ENCODE assay signal across 22 cellular contexts in genomic region chr22:31958625-31959239, GRCh38. TPM values are rescaled to one million over a fixed set of nuclear protein-coding genes. Genes with fewer than 3 reads are reported as not detected.
A peak's percentile ranks its signal among the peaks of the same experiment; 100 is the strongest.
DNase-seq lines count a peak whose midpoint lies in the region; ATAC-seq and TF ChIP-seq lines count a peak whose summit lies in the region.
"Had no signal": no experiment of that assay in that cellular context is flagged by ENCODE, and none has a peak within 500 bp of the region (broad histone marks: within the 10 kb centered on the region; RNA-seq: fewer than 3 reads in every experiment).

No MANE protein-coding gene starts in this region.

- no peaks in the 10 kb centered on the region for H3K27me3 ChIP-seq in PC-3 (ENCODE audit: low read length)
- H3K27me3 ChIP-seq in smooth muscle cell (ENCODE audit: low read depth): no peaks in the 10 kb centered on the region
- H3K27me3 ChIP-seq: right atrium auricular region, SJSA1, uterus had no signal

- H3K36me3 ChIP-seq in PC-3 (ENCODE audit: low read depth, low read length) (peaks cover 25% of the 10 kb centered on the region; the same call in 1 of the 2 replicates), smooth muscle cell (ENCODE audit: low read depth) (peaks cover 8% of the 10 kb centered on the region)
- H3K36me3 ChIP-seq: uterus had no signal

- H3K36me3 Mint-ChIP-seq in activated naive CD4-positive, alpha-beta T cell treated with anti-CD3 and anti-CD28 coated beads, Interleukin-2, amount 50 U/mL, for 24 hours: peaks cover 2% of the 10 kb centered on the region
- peaks cover 46% of the 10 kb centered on the region for H3K36me3 Mint-ChIP-seq in activated naive CD4-positive, alpha-beta T cell treated with anti-CD3 and anti-CD28 coated beads, Interleukin-2, amount 10 ng/mL, durations not matched to agents 7 days and 5 days
- H3K36me3 Mint-ChIP-seq in T-helper 17 cell (ENCODE audit: low read depth): peaks cover 4% of the 10 kb centered on the region
- peaks cover 29% of the 10 kb centered on the region for H3K36me3 Mint-ChIP-seq in chondrocyte (ENCODE audit: low read depth)
- H3K36me3 Mint-ChIP-seq in progenitor cell of endocrine pancreas (ENCODE audit: insufficient read depth): peaks cover 20% of the 10 kb centered on the region

- no TSS peak for BruUV-seq in PC-3 (replicated peaks; lab: Mats Ljungman, UMichigan)

- peak; percentile 85 for ATAC-seq in T-helper 17 cell
- ATAC-seq in PC-3: no peak

- no peaks in the 10 kb centered on the region for H3K9me3 Mint-ChIP-seq in activated naive CD4-positive, alpha-beta T cell treated with anti-CD3 and anti-CD28 coated beads, Interleukin-2, amount 50 U/mL, for 24 hours
- H3K9me3 Mint-ChIP-seq in activated naive CD4-positive, alpha-beta T cell treated with anti-CD3 and anti-CD28 coated beads, Interleukin-2, amount 10 ng/mL, durations not matched to agents 7 days and 5 days: no peaks in the 10 kb centered on the region
- no peaks in the 10 kb centered on the region for H3K9me3 Mint-ChIP-seq in chondrocyte (ENCODE audit: low read depth)
- H3K9me3 Mint-ChIP-seq in progenitor cell of endocrine pancreas (ENCODE audit: low read depth): no peaks in the 10 kb centered on the region

- TF ChIP-seq CTCF in chondrocyte (IDR thresholded peaks at IDR 0.05): no peak
- TF ChIP-seq CTCF in progenitor cell of endocrine pancreas (IDR thresholded peaks at IDR 0.05; ENCODE audit: unreplicated experiment): no peak
- TF ChIP-seq CTCF in PC-3 (conservative IDR thresholded peaks at IDR 0.05; ENCODE audit: low read depth, low read length): no peak
- no peak for TF ChIP-seq CTCF in smooth muscle cell (IDR thresholded peaks at IDR 0.05; ENCODE audit: borderline replicate concordance, insufficient read depth, poor library complexity, severe bottlenecking)

- H4K20me1 ChIP-seq in PC-3 (ENCODE audit: low read length) (peaks cover 25% of the 10 kb centered on the region), smooth muscle cell (ENCODE audit: low read depth) (peaks cover 39% of the 10 kb centered on the region)

- H3K4me1 ChIP-seq in PC-3 (ENCODE audit: insufficient read depth, low read length) (no peaks in the 10 kb centered on the region), smooth muscle cell (ENCODE audit: low read depth) (peaks cover 3% of the 10 kb centered on the region)
- H3K4me1 ChIP-seq: Caco-2, SJSA1, uterus had no signal

- intact Hi-C loops in PC-3 (cut with micrococcal nuclease): no loop called here

- CTCF ChIA-PET in activated naive CD4-positive, alpha-beta T cell treated with anti-CD3 and anti-CD28 coated beads, Interleukin-2, amount 10 ng/mL, durations not matched to agents 7 days and 5 days (lab: Charles Lee): interaction anchor here (1.0 to 6.6 kb wide), 3 partner anchors 11 to 293 kb away, joined by 3 to 38 read pairs (median 4); no protein-coding TSS in a partner anchor
- CTCF ChIA-PET in PC-3 (lab: Charles Lee): no interaction called here

- H3K9me3 ChIP-seq in T-helper 17 cell (ENCODE audit: control insufficient read depth, low read length, poor library complexity, severe bottlenecking): no peaks in the 10 kb centered on the region
- H3K9me3 ChIP-seq in PC-3 (ENCODE audit: low read length): no peaks in the 10 kb centered on the region
- H3K9me3 ChIP-seq in smooth muscle cell (replicated peaks; ENCODE audit: low read depth): no peaks in the 10 kb centered on the region
- H3K9me3 ChIP-seq: Caco-2, right atrium auricular region, SJSA1, uterus had no signal

- H3K79me2 ChIP-seq in PC-3 (ENCODE audit: low read length) (peaks cover 24% of the 10 kb centered on the region), smooth muscle cell (ENCODE audit: low read depth) (peaks cover 22% of the 10 kb centered on the region)

- no peaks in the 10 kb centered on the region for H3K27me3 Mint-ChIP-seq in activated naive CD4-positive, alpha-beta T cell treated with anti-CD3 and anti-CD28 coated beads, Interleukin-2, amount 50 U/mL, for 24 hours
- peaks cover 9% of the 10 kb centered on the region for H3K27me3 Mint-ChIP-seq in activated naive CD4-positive, alpha-beta T cell treated with anti-CD3 and anti-CD28 coated beads, Interleukin-2, amount 10 ng/mL, durations not matched to agents 7 days and 5 days
- no peaks in the 10 kb centered on the region for H3K27me3 Mint-ChIP-seq in T-helper 17 cell
- no peaks in the 10 kb centered on the region for H3K27me3 Mint-ChIP-seq in chondrocyte (ENCODE audit: low read depth)
- no peaks in the 10 kb centered on the region for H3K27me3 Mint-ChIP-seq in progenitor cell of endocrine pancreas

- H3K4me3 ChIP-seq in PC-3 (ENCODE audit: low read length): no peak overlapping the region
- H3K4me3 ChIP-seq in smooth muscle cell: no peak overlapping the region
- H3K4me3 ChIP-seq: right atrium auricular region, SJSA1, uterus had no signal

- POLR2A ChIA-PET in PC-3 (lab: Charles Lee; ENCODE audit: unreplicated experiment): no interaction called here

- no peak overlapping the region for H3K4me3 Mint-ChIP-seq in activated naive CD4-positive, alpha-beta T cell treated with anti-CD3 and anti-CD28 coated beads, Interleukin-2, amount 50 U/mL, for 24 hours
- H3K4me3 Mint-ChIP-seq in activated naive CD4-positive, alpha-beta T cell treated with anti-CD3 and anti-CD28 coated beads, Interleukin-2, amount 10 ng/mL, durations not matched to agents 7 days and 5 days: no peak overlapping the region
- peak overlapping the region; percentile 88 for H3K4me3 Mint-ChIP-seq in T-helper 17 cell
- no peak overlapping the region for H3K4me3 Mint-ChIP-seq in chondrocyte (ENCODE audit: unreplicated experiment)
- no peak overlapping the region for H3K4me3 Mint-ChIP-seq in progenitor cell of endocrine pancreas (ENCODE audit: low read depth)

- H3K9ac ChIP-seq in PC-3 (ENCODE audit: low read length) (no peak overlapping the region), smooth muscle cell (ENCODE audit: low read depth) (no peak overlapping the region)

- H3F3A ChIP-seq in PC-3 (ENCODE audit: low read length, unreplicated experiment) (no peaks in the 10 kb centered on the region), smooth muscle cell (ENCODE audit: low read depth) (no peaks in the 10 kb centered on the region)

- peaks cover 44% of the 10 kb centered on the region for H3K4me1 Mint-ChIP-seq in activated naive CD4-positive, alpha-beta T cell treated with anti-CD3 and anti-CD28 coated beads, Interleukin-2, amount 50 U/mL, for 24 hours
- H3K4me1 Mint-ChIP-seq in activated naive CD4-positive, alpha-beta T cell treated with anti-CD3 and anti-CD28 coated beads, Interleukin-2, amount 10 ng/mL, durations not matched to agents 7 days and 5 days: peaks cover 33% of the 10 kb centered on the region
- peaks cover 56% of the 10 kb centered on the region for H3K4me1 Mint-ChIP-seq in T-helper 17 cell
- peaks cover 22% of the 10 kb centered on the region for H3K4me1 Mint-ChIP-seq in chondrocyte (ENCODE audit: low read depth)
- peaks cover 7% of the 10 kb centered on the region for H3K4me1 Mint-ChIP-seq in progenitor cell of endocrine pancreas (ENCODE audit: low read depth)

- DNase-seq in activated naive CD4-positive, alpha-beta T cell treated with anti-CD3 and anti-CD28 coated beads, Interleukin-2, amount 10 ng/mL, durations not matched to agents 7 days and 5 days: no peak
- DNase-seq in T-helper 17 cell (peak; percentile 46 to 62 (median 59)), chondrocyte (ENCODE audit: low spot score) (peak; percentile 24), progenitor cell of endocrine pancreas (ENCODE audit: low spot score, unreplicated experiment) (no peak), NCI-H187 (lab: John Stamatoyannopoulos, UW) (no peak), PC-3 (no peak), smooth muscle cell (lab: John Stamatoyannopoulos, UW; ENCODE audit: unreplicated experiment) (no peak)
- DNase-seq: activated gamma-delta T cell, aorta, Caco-2, foreskin fibroblast, hypothalamus, kidney glomerular epithelial cell, midbrain, NCI-H1105 treated with DMSO at 0.1 percent for 48 hours, NCI-H2171 treated with DMSO at 0.1 percent for 48 hours, NCI-H748 treated with DMSO at 0.1 percent for 48 hours, T1000, uterus had no signal

- H3K27ac ChIP-seq in PC-3 (ENCODE audit: low read length) (no peak overlapping the region), smooth muscle cell (ENCODE audit: low read depth) (no peak overlapping the region)
- H3K27ac ChIP-seq: right atrium auricular region, SJSA1, uterus had no signal

- 97% methylated on average over 12 of the region's 12 CpGs for WGBS in smooth muscle cell (ENCODE audit: low lambda C conversion rate)

- peak overlapping the region; percentile 91 for H3K27ac Mint-ChIP-seq in activated naive CD4-positive, alpha-beta T cell treated with anti-CD3 and anti-CD28 coated beads, Interleukin-2, amount 50 U/mL, for 24 hours
- no peak overlapping the region for H3K27ac Mint-ChIP-seq in activated naive CD4-positive, alpha-beta T cell treated with anti-CD3 and anti-CD28 coated beads, Interleukin-2, amount 10 ng/mL, durations not matched to agents 7 days and 5 days
- H3K27ac Mint-ChIP-seq in T-helper 17 cell (peak overlapping the region; percentile 97), chondrocyte (ENCODE audit: unreplicated experiment) (no peak overlapping the region), progenitor cell of endocrine pancreas (peak overlapping the region; percentile 53)

- no peak overlapping the region for H3K4me2 ChIP-seq in PC-3 (ENCODE audit: low read length)
- H3K4me2 ChIP-seq in smooth muscle cell: no peak overlapping the region

- H2AFZ ChIP-seq in PC-3 (ENCODE audit: low read length) (no peak overlapping the region), smooth muscle cell (ENCODE audit: low read depth) (no peak overlapping the region)

- H3K9me2 ChIP-seq in PC-3 (replicated peaks; ENCODE audit: low read length): no peaks in the 10 kb centered on the region

RNA-seq across cellular contexts. Expression of gene YWHAH, which starts 14.4 kb away (rescaled TPM):
- 100 to 1,000 TPM in 1 of 2 donors, 10 to 100 TPM in 1; 84.2 to 114 TPM for total RNA-seq in T-helper 17 cell
- 179 to 223 TPM (median 218 TPM) in 3 replicates for total RNA-seq in chondrocyte
- 105 and 111 TPM in 2 replicates for total RNA-seq in progenitor cell of endocrine pancreas
- total RNA-seq in PC-3 (2014; rRNA removed): 75.0 and 95.7 TPM in 2 replicates
- total RNA-seq in smooth muscle cell: 74.4 and 79.4 TPM in 2 replicates
- polyA plus RNA-seq in smooth muscle cell: 101 and 103 TPM in 2 replicates

Comparison
In these comparisons a context has a peak if more than half of its experiments do, and no peak if none do; other contexts are left out.
1. H3K27ac Mint-ChIP-seq: peak in activated naive CD4-positive, alpha-beta T cell treated with anti-CD3 and anti-CD28 coated beads, Interleukin-2, amount 50 U/mL, for 24 hours (single experiment), T-helper 17 cell (single experiment) and progenitor cell of endocrine pancreas (single experiment); none in activated naive CD4-positive, alpha-beta T cell treated with anti-CD3 and anti-CD28 coated beads, Interleukin-2, amount 10 ng/mL, durations not matched to agents 7 days and 5 days (single experiment) and chondrocyte (single experiment).
2. DNase-seq: peak in T-helper 17 cell (3 of 3) and chondrocyte (single experiment); none in activated naive CD4-positive, alpha-beta T cell treated with anti-CD3 and anti-CD28 coated beads, Interleukin-2, amount 10 ng/mL, durations not matched to agents 7 days and 5 days (single experiment), progenitor cell of endocrine pancreas (single experiment), NCI-H187 (0 of 2), PC-3 (single experiment) and smooth muscle cell (single experiment).